1 cellular context compared by ENCODE assay signal in genomic region chr19:12574036-12574435, GRCh38.
A peak's percentile ranks its signal among the peaks of the same experiment; 100 is the strongest.
TF ChIP-seq lines count a peak whose summit lies in the region.

No MANE protein-coding gene starts in this region.

TF ChIP-seq in GM12878, 131 proteins besides CTCF, POLR2A, EP300 and RAD21 (continued from another document):
- TF ChIP-seq E2F4 (IDR thresholded peaks at IDR 0.05; ENCODE audit: low read depth, low read length) = no peak
- TF ChIP-seq EGR1 (IDR thresholded peaks at IDR 0.05; ENCODE audit: borderline replicate concordance in 1 of 2, low read depth in 2 of 2, low read length in 2 of 2) = no peak
- TF ChIP-seq RBBP5 (conservative IDR thresholded peaks at IDR 0.05) = no peak
- no peak for TF ChIP-seq BCL3 (IDR thresholded peaks at IDR 0.05; ENCODE audit: borderline replicate concordance, insufficient read depth, low read depth, low read length, poor library complexity, severe bottlenecking)
- no peak for TF ChIP-seq FOS (IDR thresholded peaks at IDR 0.05; ENCODE audit: borderline replicate concordance, extremely low read depth, insufficient read length)
- TF ChIP-seq NR2C2 (IDR thresholded peaks at IDR 0.05; ENCODE audit: borderline replicate concordance, control insufficient read depth, insufficient read length, low read depth) = no peak
- no peak for TF ChIP-seq CHD2 (IDR thresholded peaks at IDR 0.05; ENCODE audit: borderline replicate concordance, low read depth, low read length)
- no peak for TF ChIP-seq TBL1XR1 (IDR thresholded peaks at IDR 0.05; ENCODE audit: low read depth, low read length)
- no peak for TF ChIP-seq HCFC1 (IDR thresholded peaks at IDR 0.05; ENCODE audit: low read length)
- TF ChIP-seq GATAD2B (conservative IDR thresholded peaks at IDR 0.05; ENCODE audit: low read depth) = no peak
- TF ChIP-seq STAT1 (conservative IDR thresholded peaks at IDR 0.05) = no peak
- TF ChIP-seq TCF3 (IDR thresholded peaks at IDR 0.05; ENCODE audit: borderline replicate concordance, insufficient read depth, low read depth, low read length) = 0 out of 2 replicates have a peak, but pooled peaks have one; percentile 18
- TF ChIP-seq KAT2A (conservative IDR thresholded peaks at IDR 0.05; ENCODE audit: control insufficient read depth, low read depth, low read length) = no peak
- TF ChIP-seq SMAD5 (IDR thresholded peaks at IDR 0.05; ENCODE audit: low read depth) = no peak
- TF ChIP-seq USF1 (IDR thresholded peaks at IDR 0.05; ENCODE audit: borderline replicate concordance, extremely low read length, insufficient read depth, low read depth, low read length) = peak; percentile 73
- no peak for TF ChIP-seq YY1 (IDR thresholded peaks at IDR 0.05; ENCODE audit: low read depth, low read length)
- TF ChIP-seq SUPT20H (IDR thresholded peaks at IDR 0.05; ENCODE audit: borderline replicate concordance, control insufficient read depth, low read depth, low read length) = no peak
- TF ChIP-seq FOXM1 (IDR thresholded peaks at IDR 0.05; ENCODE audit: low read depth, low read length) = no peak
- peak; percentile 42 for TF ChIP-seq IKZF1 (conservative IDR thresholded peaks at IDR 0.05)
- no peak for TF ChIP-seq EZH2 (IDR thresholded peaks at IDR 0.05; ENCODE audit: borderline replicate concordance, control insufficient read depth, low read depth, low read length)
- no peak for TF ChIP-seq HSF1 (IDR thresholded peaks at IDR 0.05; ENCODE audit: low read depth, low read length)
- TF ChIP-seq SMAD1 (IDR thresholded peaks at IDR 0.05; ENCODE audit: low read depth, partially characterized antibody) = no peak
- TF ChIP-seq EED (IDR thresholded peaks at IDR 0.05; ENCODE audit: low read depth) = no peak
- no peak for TF ChIP-seq PKNOX1 (IDR thresholded peaks at IDR 0.05)
- TF ChIP-seq ZSCAN29 (IDR thresholded peaks at IDR 0.05) = no peak
- TF ChIP-seq CHD1 (IDR thresholded peaks at IDR 0.05; ENCODE audit: low read depth, low read length) = no peak
- TF ChIP-seq NKRF (conservative IDR thresholded peaks at IDR 0.05) = no peak
- no peak for TF ChIP-seq YBX1 (IDR thresholded peaks at IDR 0.05)
- TF ChIP-seq POU2F2 (IDR thresholded peaks at IDR 0.05; ENCODE audit: borderline replicate concordance, low read depth, low read length) = no peak
- no peak for TF ChIP-seq MEF2A (IDR thresholded peaks at IDR 0.05; ENCODE audit: insufficient read depth, low read depth, low read length)
- no peak for TF ChIP-seq MLLT1 (IDR thresholded peaks at IDR 0.05)
- TF ChIP-seq MEF2B (IDR thresholded peaks at IDR 0.05; ENCODE audit: partially characterized antibody, poor library complexity, severe bottlenecking) = peak; percentile 47
- no peak for TF ChIP-seq ESRRA (IDR thresholded peaks at IDR 0.05; ENCODE audit: low read length)
- no peak for TF ChIP-seq ATF2 (IDR thresholded peaks at IDR 0.05; ENCODE audit: low read length)
- no peak for TF ChIP-seq RELA (IDR thresholded peaks at IDR 0.05; ENCODE audit: borderline replicate concordance, partially characterized antibody)
- TF ChIP-seq NR2C1 (IDR thresholded peaks at IDR 0.05) = no peak
- TF ChIP-seq JUNB (IDR thresholded peaks at IDR 0.05) = no peak
- no peak for TF ChIP-seq SREBF1 (IDR thresholded peaks at IDR 0.05; ENCODE audit: low read length)
- no peak for TF ChIP-seq STAT3 (IDR thresholded peaks at IDR 0.05; ENCODE audit: low read depth, low read length)
- TF ChIP-seq CREM (IDR thresholded peaks at IDR 0.05; ENCODE audit: low read depth) = no peak
- TF ChIP-seq SUZ12 (IDR thresholded peaks at IDR 0.05; ENCODE audit: unreplicated experiment) = no peak
- TF ChIP-seq ZBTB33 (IDR thresholded peaks at IDR 0.05) = no peak
- TF ChIP-seq HDAC6 (IDR thresholded peaks at IDR 0.05; ENCODE audit: unreplicated experiment) = no peak
